9 cellular contexts compared by ENCODE assay signal in genomic region chrX:64975491-64975890, GRCh38. TPM values are rescaled to one million over a fixed set of nuclear protein-coding genes. Genes with fewer than 3 reads are reported as not detected.
A peak's percentile ranks its signal among the peaks of the same experiment; 100 is the strongest.
DNase-seq lines count a peak whose midpoint lies in the region; TF ChIP-seq lines count a peak whose summit lies in the region.
"Had no signal": no experiment of that assay in that cellular context is flagged by ENCODE, and none has a peak within 500 bp of the region (broad histone marks: within the 10 kb centered on the region; RNA-seq: fewer than 3 reads in every experiment).

No MANE protein-coding gene starts in this region.

- H3K9me3 ChIP-seq in Loucy (ENCODE audit: insufficient read depth, low read depth, low read length) (no peaks in the 10 kb centered on the region; the same call in 1 of the 2 replicates), neural progenitor cell (ENCODE audit: low read depth) (peaks cover 19% of the 10 kb centered on the region), vagina (no peaks in the 10 kb centered on the region)

- H3K4me1 ChIP-seq in Loucy (ENCODE audit: insufficient read depth, low read length, poor library complexity, severe bottlenecking) (peaks cover 12% of the 10 kb centered on the region), neural progenitor cell (no peaks in the 10 kb centered on the region), vagina (no peaks in the 10 kb centered on the region)

- peak overlapping the region; percentile 96 for H3K4me3 ChIP-seq in Loucy (ENCODE audit: low read length, poor library complexity, severe bottlenecking)
- peak overlapping the region; percentile 68 for H3K4me3 ChIP-seq in neural progenitor cell
- peak overlapping the region; percentile 48 to 49 for H3K4me3 ChIP-seq in vagina

- H3K27me3 ChIP-seq in Loucy (ENCODE audit: insufficient read depth, low read length, poor library complexity, severe bottlenecking): no peaks in the 10 kb centered on the region
- no peaks in the 10 kb centered on the region for H3K27me3 ChIP-seq in neural progenitor cell
- no peaks in the 10 kb centered on the region for H3K27me3 ChIP-seq in vagina

- H3K9me3 Mint-ChIP-seq in activated T-helper 2 cell treated with anti-CD3 and anti-CD28 coated beads, Interferon-gamma antibody, Interleukin-2, Interleukin-4, amounts not matched to agents 10 μg/mL and 5 μg/mL and 100 μg/mL, durations not matched to agents 14 hours and 24 hours and 36 hours: peaks cover 27% of the 10 kb centered on the region
- peaks cover 28% of the 10 kb centered on the region for H3K9me3 Mint-ChIP-seq in neural progenitor cell

- peaks cover 20% of the 10 kb centered on the region for H3K4me1 Mint-ChIP-seq in activated T-helper 2 cell treated with anti-CD3 and anti-CD28 coated beads, Interferon-gamma antibody, Interleukin-2, Interleukin-4, amounts not matched to agents 10 μg/mL and 5 μg/mL and 100 μg/mL, durations not matched to agents 14 hours and 24 hours and 36 hours (ENCODE audit: low read depth)
- H3K4me1 Mint-ChIP-seq in neural progenitor cell: no peaks in the 10 kb centered on the region

- TF ChIP-seq CTCF in Loucy (conservative IDR thresholded peaks at IDR 0.05; ENCODE audit: low read length): no peak
- TF ChIP-seq CTCF in neural progenitor cell (IDR thresholded peaks at IDR 0.05): no peak
- no peak for TF ChIP-seq CTCF in vagina (IDR thresholded peaks at IDR 0.05)

- peaks cover 19% of the 10 kb centered on the region for H3K36me3 Mint-ChIP-seq in activated T-helper 2 cell treated with anti-CD3 and anti-CD28 coated beads, Interferon-gamma antibody, Interleukin-2, Interleukin-4, amounts not matched to agents 10 μg/mL and 5 μg/mL and 100 μg/mL, durations not matched to agents 14 hours and 24 hours and 36 hours (ENCODE audit: low read depth)
- peaks cover 24% of the 10 kb centered on the region for H3K36me3 Mint-ChIP-seq in neural progenitor cell

- H3K9me2 ChIP-seq in Loucy (replicated peaks; ENCODE audit: low read depth, low read length): no peaks in the 10 kb centered on the region

- no peak overlapping the region for H3K27ac Mint-ChIP-seq in activated T-helper 2 cell treated with anti-CD3 and anti-CD28 coated beads, Interferon-gamma antibody, Interleukin-2, Interleukin-4, amounts not matched to agents 10 μg/mL and 5 μg/mL and 100 μg/mL, durations not matched to agents 14 hours and 24 hours and 36 hours
- H3K27ac Mint-ChIP-seq in neural progenitor cell: no peak overlapping the region

- H3K36me3 ChIP-seq in Loucy (ENCODE audit: insufficient read depth, low read length) (no peaks in the 10 kb centered on the region), neural progenitor cell (no peaks in the 10 kb centered on the region), vagina (no peaks in the 10 kb centered on the region)

- intact Hi-C loops in activated T-helper 2 cell treated with anti-CD3 and anti-CD28 coated beads, Interferon-gamma antibody, Interleukin-2, Interleukin-4, amounts not matched to agents 10 μg/mL and 5 μg/mL and 100 μg/mL, durations not matched to agents 14 hours and 24 hours and 36 hours (cut with micrococcal nuclease): loop anchor here (5.0 to 10.0 kb wide), 4 partner anchors 559 to 1221 kb away; partner anchors contain the start of genes AMER1 and LAS1L
- intact Hi-C loops in vagina (cut with DNase I): no loop called here

- H4K20me1 ChIP-seq in Loucy (ENCODE audit: insufficient read depth, low read length, poor library complexity, severe bottlenecking) (no peaks in the 10 kb centered on the region), neural progenitor cell (ENCODE audit: low read depth) (no peaks in the 10 kb centered on the region)

- H3K9ac ChIP-seq in Loucy (ENCODE audit: low read depth, low read length, poor library complexity, severe bottlenecking) (peak overlapping the region; percentile 75), neural progenitor cell (no peak overlapping the region)

- H3F3A ChIP-seq in Loucy (ENCODE audit: low read depth) (no peaks in the 10 kb centered on the region), neural progenitor cell (ENCODE audit: low read depth) (peaks cover 4% of the 10 kb centered on the region)

- peak overlapping the region; percentile 93 for H3K4me3 Mint-ChIP-seq in activated T-helper 2 cell treated with anti-CD3 and anti-CD28 coated beads, Interferon-gamma antibody, Interleukin-2, Interleukin-4, amounts not matched to agents 10 μg/mL and 5 μg/mL and 100 μg/mL, durations not matched to agents 14 hours and 24 hours and 36 hours (ENCODE audit: low read depth)
- H3K4me3 Mint-ChIP-seq in neural progenitor cell: peak overlapping the region; percentile 93

- peak overlapping the region; percentile 95 for H2AFZ ChIP-seq in Loucy (ENCODE audit: low read length)
- peak overlapping the region; percentile 53 for H2AFZ ChIP-seq in neural progenitor cell (replicated peaks)

- H3K27ac ChIP-seq in neural progenitor cell: no peak overlapping the region
- H3K27ac ChIP-seq in vagina: peak overlapping the region; percentile 38

- H3K79me2 ChIP-seq in Loucy (ENCODE audit: insufficient read depth, low read length) (peaks cover 32% of the 10 kb centered on the region; the same call in 1 of the 2 replicates), neural progenitor cell (ENCODE audit: low read depth) (peaks cover 46% of the 10 kb centered on the region)

- H3K4me2 ChIP-seq in Loucy (ENCODE audit: low read depth, low read length, poor library complexity, severe bottlenecking) (peak overlapping the region; percentile 84), neural progenitor cell (peak overlapping the region; percentile 73)

- DNase-seq in DMS 273 (lab: John Stamatoyannopoulos, UW; ENCODE audit: unreplicated experiment) (peak; percentile 68), DMS 273 treated with DMSO at 0.1 percent for 48 hours (lab: John Stamatoyannopoulos, UW) (no peak), globus pallidus (ENCODE audit: low spot score) (peak; percentile 11), neural progenitor cell (ENCODE audit: low spot score) (peak; percentile 72), vagina (ENCODE audit: extremely low spot score in 2 of 2) (no peak), HuH-7 (ENCODE audit: low spot score) (no peak)
- DNase-seq in activated T-helper 2 cell treated with anti-CD3 and anti-CD28 coated beads, Interferon-gamma antibody, Interleukin-2, Interleukin-4, amounts not matched to agents 10 μg/mL and 5 μg/mL and 100 μg/mL, durations not matched to agents 14 hours and 24 hours and 36 hours (ENCODE audit: low spot score): peak; percentile 7

- H3K27me3 Mint-ChIP-seq in activated T-helper 2 cell treated with anti-CD3 and anti-CD28 coated beads, Interferon-gamma antibody, Interleukin-2, Interleukin-4, amounts not matched to agents 10 μg/mL and 5 μg/mL and 100 μg/mL, durations not matched to agents 14 hours and 24 hours and 36 hours (ENCODE audit: low read depth): no peaks in the 10 kb centered on the region
- no peaks in the 10 kb centered on the region for H3K27me3 Mint-ChIP-seq in neural progenitor cell (ENCODE audit: insufficient read depth, low read depth)

- no peak for TF ChIP-seq POLR2A in vagina (IDR thresholded peaks at IDR 0.05)

RNA-seq across cellular contexts. Expression of gene ZC4H2, which starts 0.8 kb away (rescaled TPM):
- total RNA-seq in activated T-helper 2 cell treated with anti-CD3 and anti-CD28 coated beads, Interferon-gamma antibody, Interleukin-2, Interleukin-4, amounts not matched to agents 10 μg/mL and 5 μg/mL and 100 μg/mL, durations not matched to agents 14 hours and 24 hours and 36 hours: 8.9 and 9.3 TPM in 2 replicates
- total RNA-seq in neural progenitor cell (ENCODE audit: low replicate concordance) (33.7 and 35.6 TPM in 2 replicates), vagina (10.3 TPM)

RNA-seq across cellular contexts. Expression of gene ZC3H12B, which starts 59.1 kb away (rescaled TPM):
- 0.74 and 0.78 TPM in 2 replicates for total RNA-seq in activated T-helper 2 cell treated with anti-CD3 and anti-CD28 coated beads, Interferon-gamma antibody, Interleukin-2, Interleukin-4, amounts not matched to agents 10 μg/mL and 5 μg/mL and 100 μg/mL, durations not matched to agents 14 hours and 24 hours and 36 hours
- total RNA-seq in neural progenitor cell (ENCODE audit: low replicate concordance) (4.6 and 9.7 TPM in 2 replicates), vagina (0.98 TPM)
- total RNA-seq: dermis microvascular lymphatic vessel endothelial cell had no signal

Comparison
In these comparisons a context has a peak if more than half of its experiments do, and no peak if none do; other contexts are left out.
1. DNase-seq: peak in DMS 273 (single experiment), activated T-helper 2 cell treated with anti-CD3 and anti-CD28 coated beads, Interferon-gamma antibody, Interleukin-2, Interleukin-4, amounts not matched to agents 10 μg/mL and 5 μg/mL and 100 μg/mL, durations not matched to agents 14 hours and 24 hours and 36 hours (single experiment), globus pallidus (single experiment) and neural progenitor cell (single experiment); none in DMS 273 treated with DMSO at 0.1 percent for 48 hours (single experiment), vagina (0 of 2) and HuH-7 (single experiment).
2. Peak in every context shown above with its lines, with median percentiles within 50 percentile points of each other: H3K4me3 ChIP-seq.